8 cellular contexts compared by ENCODE assay signal in genomic region chr17:74924250-74924948, GRCh38. TPM values are rescaled to one million over a fixed set of nuclear protein-coding genes. Genes with fewer than 3 reads are reported as not detected.
DNase-seq lines count a peak whose midpoint lies in the region; ATAC-seq, FAIRE-seq and TF ChIP-seq lines count a peak whose summit lies in the region.

TSS of gene OTOP2 (plus strand) at chr17:74924273. CDS start at chr17:74924633, 360 bp downstream.

- peaks cover 81% of the 10 kb centered on the region for H3K27me3 Mint-ChIP-seq in activated T-cell treated with anti-CD3 and anti-CD28 coated beads, Interleukin-2, amount 50 U/mL, for 24 hours
- H3K27me3 Mint-ChIP-seq in astrocyte (ENCODE audit: low read depth, unreplicated experiment), result peaks cover 63% of the 10 kb centered on the region

- peak within 1 kb of the TSS; percentile 10 for H3K4me3 Mint-ChIP-seq in activated T-cell treated with anti-CD3 and anti-CD28 coated beads, Interleukin-2, amount 50 U/mL, for 24 hours
- H3K4me3 Mint-ChIP-seq in astrocyte (ENCODE audit: unreplicated experiment), result no peak within 1 kb of the TSS

- H3K27ac Mint-ChIP-seq in activated T-cell treated with anti-CD3 and anti-CD28 coated beads, Interleukin-2, amount 50 U/mL, for 24 hours, result no peak within 1 kb of the TSS
- H3K27ac Mint-ChIP-seq in astrocyte (ENCODE audit: unreplicated experiment), result no peak within 1 kb of the TSS

- no peak within 1 kb of the TSS for H3K9ac ChIP-seq in astrocyte (ENCODE audit: low read length)
- H3K9ac ChIP-seq in HepG2 (ENCODE audit: insufficient read depth, low read depth, low read length), result no peak within 1 kb of the TSS

- H3K4me3 ChIP-seq in astrocyte (ENCODE audit: insufficient read depth, low read depth, low read length) (no peak within 1 kb of the TSS), HepG2 (replicated peaks in 1 of 3; ENCODE audit: insufficient read depth in 1 of 3, low read depth in 2 of 3, low read length in 3 of 3) (peak within 1 kb of the TSS; percentile 30 to 53 (median 35); a peak in 4 of 6 replicates), upper lobe of right lung (peak within 1 kb of the TSS; percentile 38)

- TF ChIP-seq RAD21 in HepG2 (CRISPR knock-in tag; IDR thresholded peaks at IDR 0.05), result no peak

- ATAC-seq in HepG2, result no peak
- ATAC-seq in upper lobe of right lung, result peak; percentile 55
- no peak for ATAC-seq in HG03196 (IDR thresholded peaks at IDR 0.05; ENCODE audit: unreplicated experiment)
- ATAC-seq in HG02973 (IDR thresholded peaks at IDR 0.05; ENCODE audit: unreplicated experiment), result no peak

- no peak for TF ChIP-seq EP300 in HepG2 (IDR thresholded peaks at IDR 0.05; ENCODE audit: low read depth in 2 of 2, low read length in 2 of 2)
- no peak for TF ChIP-seq EP300 in HepG2 (CRISPR knock-in tag; IDR thresholded peaks at IDR 0.05; ENCODE audit: borderline replicate concordance)

- H3K27me3 ChIP-seq in astrocyte (ENCODE audit: insufficient read depth, low read length), result peaks cover 55% of the 10 kb centered on the region
- H3K27me3 ChIP-seq in HepG2 (ENCODE audit: control insufficient read depth in 1 of 2, insufficient read depth in 2 of 2, low read length in 2 of 2), result peaks cover 23 to 82% of the 10 kb centered on the region in 2 experiments
- H3K27me3 ChIP-seq in upper lobe of right lung, result peaks cover 81% of the 10 kb centered on the region

- no peaks in the 10 kb centered on the region for H3K9me3 ChIP-seq in astrocyte (ENCODE audit: insufficient read depth, low read depth, low read length)
- H3K9me3 ChIP-seq in HepG2 (ENCODE audit: low read length), result no peaks in the 10 kb centered on the region
- no peaks in the 10 kb centered on the region for H3K9me3 ChIP-seq in upper lobe of right lung

- H3K4me1 ChIP-seq in astrocyte (ENCODE audit: insufficient read depth, low read length) (no peaks in the 10 kb centered on the region), HepG2 (ENCODE audit: insufficient read depth, low read length) (peaks cover 16% of the 10 kb centered on the region; the same call in 1 of the 2 replicates), upper lobe of right lung (peaks cover 20% of the 10 kb centered on the region)

- H3K4me2 ChIP-seq in astrocyte (ENCODE audit: low read length) (peak within 1 kb of the TSS; percentile 58), HepG2 (ENCODE audit: low read depth, low read length) (peak within 1 kb of the TSS; percentile 74)

- FAIRE-seq in astrocyte (lab: Jason Lieb, UNC), result no peak
- no peak for FAIRE-seq in HepG2 (lab: Jason Lieb, UNC)

- no peak for TF ChIP-seq POLR2A in HepG2 (IDR thresholded peaks at IDR 0.05; ENCODE audit: insufficient read depth in 1 of 2, low read depth in 2 of 2, low read length in 2 of 2)

- no peaks in the 10 kb centered on the region for H4K20me1 ChIP-seq in astrocyte (ENCODE audit: insufficient read depth, low read length)
- no peaks in the 10 kb centered on the region for H4K20me1 ChIP-seq in HepG2 (ENCODE audit: insufficient read depth, low read length)

- no TSS peak for BruUV-seq in HepG2 (replicated peaks; lab: Mats Ljungman, UMichigan)

- H3K27ac ChIP-seq in astrocyte (ENCODE audit: low read depth, low read length) (no peak within 1 kb of the TSS), HepG2 (ENCODE audit: extremely low read length, insufficient read depth, low read length) (no peak within 1 kb of the TSS), upper lobe of right lung (no peak within 1 kb of the TSS)

- 22% methylated on average over 29 of the region's 54 CpGs for WGBS in HepG2 (ENCODE audit: low lambda C conversion rate)

- intact Hi-C loops in HepG2 (cut with micrococcal nuclease; ENCODE audit: unreplicated experiment) (no loop called here), upper lobe of right lung (cut with DNase I) (no loop called here)

- H3K9me3 Mint-ChIP-seq in activated T-cell treated with anti-CD3 and anti-CD28 coated beads, Interleukin-2, amount 50 U/mL, for 24 hours, result no peaks in the 10 kb centered on the region
- H3K9me3 Mint-ChIP-seq in astrocyte (ENCODE audit: unreplicated experiment), result peaks cover 6% of the 10 kb centered on the region

- DNase-seq in activated T-cell treated with anti-CD3 and anti-CD28 coated beads, Interleukin-2, amount 50 U/mL, for 24 hours, result peak; percentile 43
- DNase-seq in activated T-cell treated with anti-CD3 and anti-CD28 coated beads for 4 hours (no peak), astrocyte (ENCODE audit: low read depth) (no peak), HepG2 (ENCODE audit: low spot score) (no peak), upper lobe of right lung (peak; percentile 71), GM10266 (ENCODE audit: extremely low spot score) (no peak)

- no peak within 1 kb of the TSS for H2AFZ ChIP-seq in astrocyte (ENCODE audit: low read depth, low read length)
- H2AFZ ChIP-seq in HepG2 (ENCODE audit: low read length), result no peak within 1 kb of the TSS

- CTCF ChIA-PET in HepG2 (lab: Yijun Ruan, JAX; ENCODE audit: low intra/inter-chr PET ratio, low total read pairs), result interaction anchor here (0.6 to 3.4 kb wide), 3 partner anchors 33 to 97 kb away, joined by 3 to 32 read pairs (median 23); no protein-coding TSS in a partner anchor

- in situ Hi-C loops in HepG2 (cut with HindIII; ENCODE audit: extremely low pct_ligation_motif_present, low pct_unique_long_range_greater_than_20kb), result loop anchor here (5.0 kb wide), 1 partner anchor 33 kb away; no protein-coding TSS in a partner anchor

- no peaks in the 10 kb centered on the region for H3K79me2 ChIP-seq in astrocyte (ENCODE audit: insufficient read depth, low read length)
- H3K79me2 ChIP-seq in HepG2 (ENCODE audit: insufficient read depth, low read length), result no peaks in the 10 kb centered on the region

- no peak for TF ChIP-seq CTCF in astrocyte (IDR thresholded peaks at IDR 0.05; ENCODE audit: insufficient read depth, low read depth, low read length)
- no peak for TF ChIP-seq CTCF in HepG2 (CRISPR knock-in tag; IDR thresholded peaks at IDR 0.05)
- TF ChIP-seq CTCF in upper lobe of right lung (IDR thresholded peaks at IDR 0.05), result no peak
- TF ChIP-seq CTCF in GM10266 (IDR thresholded peaks at IDR 0.05; ENCODE audit: control insufficient read depth, insufficient read depth, low read depth, missing control alignments), result no peak

- POLR2A ChIA-PET in HepG2 (lab: Yijun Ruan, JAX), result interaction anchor here (0.7 to 1.5 kb wide), 2 partner anchors 36 to 52 kb away, joined by 3 to 4 read pairs; partner anchors contain the start of gene FDXR

- H3K36me3 Mint-ChIP-seq in activated T-cell treated with anti-CD3 and anti-CD28 coated beads, Interleukin-2, amount 50 U/mL, for 24 hours (ENCODE audit: low read depth), result no peaks in the 10 kb centered on the region
- no peaks in the 10 kb centered on the region for H3K36me3 Mint-ChIP-seq in astrocyte (ENCODE audit: low read depth, unreplicated experiment)

- H3K4me1 Mint-ChIP-seq in activated T-cell treated with anti-CD3 and anti-CD28 coated beads, Interleukin-2, amount 50 U/mL, for 24 hours (ENCODE audit: low read depth), result peaks cover 18% of the 10 kb centered on the region
- H3K4me1 Mint-ChIP-seq in astrocyte (ENCODE audit: low read depth, unreplicated experiment), result no peaks in the 10 kb centered on the region

- H3K36me3 ChIP-seq in astrocyte (ENCODE audit: insufficient read depth, low read length), result no peaks in the 10 kb centered on the region
- H3K36me3 ChIP-seq in HepG2 (replicated peaks in 1 of 2; ENCODE audit: control insufficient read depth in 1 of 2, insufficient read depth in 2 of 2, low read length in 2 of 2), result no peaks in the 10 kb centered on the region
- H3K36me3 ChIP-seq in upper lobe of right lung, result no peaks in the 10 kb centered on the region

TF ChIP-seq in HepG2, 621 proteins besides CTCF, POLR2A, EP300 and RAD21:
- TF ChIP-seq EZH2 (conservative IDR thresholded peaks at IDR 0.05; ENCODE audit: low read depth, low read length), result 0 out of 2 replicates have a peak, but pooled peaks have one; percentile 39
- no peak for TF ChIP-seq ZNF614 (CRISPR knock-in tag; IDR thresholded peaks at IDR 0.05; ENCODE audit: borderline replicate concordance)

RNA-seq across cellular contexts. Expression of gene OTOP2, which starts in this region (rescaled TPM):
- total RNA-seq in astrocyte (not detected in 2 replicates), HepG2 (2016; rRNA removed; fragmentation: Illumina TruSeq; extraction: Trizol) (not detected in 2 replicates), upper lobe of right lung (not detected)
- total RNA-seq in HepG2 (2016; cell fraction: cytosol; rRNA removed; fragmentation: Illumina TruSeq; extraction: Trizol; ENCODE audit: low read depth), result not detected in 2 replicates
- not detected in 2 replicates for total RNA-seq in HepG2 (2016; cell fraction: insoluble cytoplasmic fraction; rRNA removed; fragmentation: Illumina TruSeq; extraction: Trizol)
- total RNA-seq in HepG2 (2016; cell fraction: membrane; rRNA removed; fragmentation: Illumina TruSeq; extraction: Trizol), result not detected in 2 replicates
- not detected in 2 replicates for total RNA-seq in HepG2 (2016; cell fraction: nucleus; rRNA removed; fragmentation: Illumina TruSeq; extraction: Trizol)
- not detected in 2 replicates for polyA plus RNA-seq in HepG2 (2011; rRNA removed)
- polyA plus RNA-seq in HepG2 (2011; cell fraction: cytosol; rRNA removed), result not detected in 2 replicates
- 0.06 TPM in 1 of 2 replicates, not detected in the other for polyA plus RNA-seq in HepG2 (2011; cell fraction: nucleus; rRNA removed)
- polyA plus RNA-seq in HepG2 (2012), result not detected in 2 replicates
- polyA plus RNA-seq in HepG2 (2016; cell fraction: cytosol; fragmentation: Illumina TruSeq; extraction: Trizol; ENCODE audit: low read depth), result not detected in 2 replicates
- not detected in 2 replicates for polyA plus RNA-seq in HepG2 (2016; cell fraction: insoluble cytoplasmic fraction; fragmentation: Illumina TruSeq; extraction: Trizol; ENCODE audit: low read depth)
- not detected in 2 replicates for polyA plus RNA-seq in HepG2 (2016; cell fraction: membrane; fragmentation: Illumina TruSeq; extraction: Trizol; ENCODE audit: low read depth)
- not detected in 2 replicates for polyA plus RNA-seq in HepG2 (2016; cell fraction: nucleus; fragmentation: Illumina TruSeq; extraction: Trizol; ENCODE audit: insufficient read depth, low read depth)
- polyA minus RNA-seq in HepG2 (2011; rRNA and poly(A)+ RNA removed; ENCODE audit: low replicate concordance), result not detected in 2 replicates
- polyA minus RNA-seq in HepG2 (2011; cell fraction: cytosol; rRNA and poly(A)+ RNA removed), result not detected in 2 replicates
- not detected in 2 replicates for polyA minus RNA-seq in HepG2 (2011; cell fraction: nucleus; rRNA and poly(A)+ RNA removed)

Comparison
In these comparisons a context has a peak if more than half of its experiments do, and no peak if none do; other contexts are left out.
1. Peak in DNase-seq, ATAC-seq and H3K4me3 ChIP-seq in upper lobe of right lung; RNA of the gene not detected or under 1 TPM.